In the genomic region with DNA sequence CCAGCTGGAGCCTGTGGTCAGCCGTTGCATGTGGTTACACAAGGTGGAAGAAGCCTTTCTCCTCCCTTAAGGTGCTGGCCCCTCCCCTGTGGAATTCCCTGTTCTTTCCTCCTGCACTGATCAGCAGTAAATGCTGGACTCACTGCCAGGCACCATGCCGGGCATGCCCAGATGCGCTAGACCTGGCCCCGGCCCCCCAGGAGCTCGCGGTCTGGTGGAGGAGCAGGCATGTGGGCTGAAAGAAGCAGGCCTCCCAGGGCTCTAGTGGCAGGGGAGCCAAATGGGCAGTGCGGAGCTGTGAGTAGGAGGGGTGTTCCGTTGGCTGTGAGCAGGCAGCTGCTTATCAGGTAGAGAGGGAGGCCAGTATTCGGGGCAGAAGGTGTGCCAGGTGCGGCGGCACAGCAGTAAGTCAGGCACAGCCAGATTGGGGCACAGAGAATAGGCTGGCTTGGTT, we compare ENCODE assay signal across 10 cellular contexts. TPM values are rescaled to one million over a fixed set of nuclear protein-coding genes. Genes with fewer than 3 reads are reported as not detected.
A peak's percentile ranks its signal among the peaks of the same experiment; 100 is the strongest.
DNase-seq lines count a peak whose midpoint lies in the region; ATAC-seq, FAIRE-seq and TF ChIP-seq lines count a peak whose summit lies in the region.
"Had no signal": no experiment of that assay in that cellular context is flagged by ENCODE, and none has a peak within 500 bp of the region (broad histone marks: within the 10 kb centered on the region; RNA-seq: fewer than 3 reads in every experiment).

No MANE protein-coding gene starts in this region.

- no peak for TF ChIP-seq EP300 in sigmoid colon (IDR thresholded peaks at IDR 0.05)

- H3K27ac ChIP-seq in right cardiac atrium (ENCODE audit: low read length) (no peak overlapping the region), temporal lobe (ENCODE audit: low read depth, low read length) (peak overlapping the region; percentile 19), sigmoid colon (no peak overlapping the region), testis (no peak overlapping the region)
- H3K27ac ChIP-seq: WERI-Rb-1 had no signal

- peaks cover 4% of the 10 kb centered on the region for H3K4me1 ChIP-seq in right cardiac atrium (ENCODE audit: control insufficient read depth, insufficient read depth, low read length)
- peaks cover 0 to 32% (median 23%) of the 10 kb centered on the region in 4 donors for H3K4me1 ChIP-seq in sigmoid colon
- peaks cover 17% of the 10 kb centered on the region for H3K4me1 ChIP-seq in testis

- H3K4me1 Mint-ChIP-seq in activated T-cell treated with anti-CD3 and anti-CD28 coated beads, Interleukin-2, amount 50 U/mL, for 72 hours (ENCODE audit: low read depth), result peaks cover 68% of the 10 kb centered on the region

- H3K9me3 ChIP-seq in right cardiac atrium (ENCODE audit: control insufficient read depth, low read length) (no peaks in the 10 kb centered on the region), sigmoid colon (no peaks in the 10 kb centered on the region), testis (no peaks in the 10 kb centered on the region)

- WGBS in right cardiac atrium, result 75% methylated on average over 11 of the region's 11 CpGs
- 58 to 84% methylated on average over 11 of the region's 11 CpGs for WGBS in sigmoid colon, 2 donors
- 80% methylated on average over 3 to 11 of the region's 11 CpGs for WGBS in testis, 2 donors

- no peak for DNase-seq in activated T-cell treated with anti-CD3 and anti-CD28 coated beads, Interleukin-2, amount 50 U/mL, for 72 hours
- DNase-seq in activated T-cell treated with anti-CD3 and anti-CD28 coated beads, Interleukin-2, amount 50 U/mL, for 1 hour, result no peak
- DNase-seq in RCC 7860 (ENCODE audit: low spot score) (peak; percentile 79), right cardiac atrium (peak in 2 of 3 donors; percentile 17 to 49), sigmoid colon (no peak), testis (no peak)
- DNase-seq: foreskin melanocyte, WERI-Rb-1 had no signal

- no peak for TF ChIP-seq CTCF in sigmoid colon (IDR thresholded peaks at IDR 0.05)
- no peak for TF ChIP-seq CTCF in testis (IDR thresholded peaks at IDR 0.05)

- H3K27me3 ChIP-seq in right cardiac atrium (ENCODE audit: control insufficient read depth, insufficient read depth), result no peaks in the 10 kb centered on the region
- H3K27me3 ChIP-seq in sigmoid colon, result no peaks in the 10 kb centered on the region
- H3K27me3 ChIP-seq in testis, result no peaks in the 10 kb centered on the region

- ATAC-seq in activated T-cell treated with anti-CD3 and anti-CD28 coated beads, Interleukin-2, amount 50 U/mL, for 72 hours (replicated peaks in 1 of 2), result no peak
- no peak for ATAC-seq in right cardiac atrium
- ATAC-seq in HG03521 (IDR thresholded peaks at IDR 0.05; ENCODE audit: unreplicated experiment), result no peak

- H3K4me3 ChIP-seq in right cardiac atrium (ENCODE audit: low read length), result no peak overlapping the region
- H3K4me3 ChIP-seq in sigmoid colon, result no peak overlapping the region
- no peak overlapping the region for H3K4me3 ChIP-seq in testis

- H3K36me3 ChIP-seq in sigmoid colon, result no peaks in the 10 kb centered on the region
- no peaks in the 10 kb centered on the region for H3K36me3 ChIP-seq in testis (ENCODE audit: low read depth, missing control alignments)

- TF ChIP-seq POLR2A in sigmoid colon (IDR thresholded peaks at IDR 0.05) (no peak), testis (IDR thresholded peaks at IDR 0.05) (no peak)

- no peaks in the 10 kb centered on the region for H3K9me3 Mint-ChIP-seq in activated T-cell treated with anti-CD3 and anti-CD28 coated beads, Interleukin-2, amount 50 U/mL, for 72 hours

- H3K4me3 Mint-ChIP-seq in activated T-cell treated with anti-CD3 and anti-CD28 coated beads, Interleukin-2, amount 50 U/mL, for 72 hours, result no peak overlapping the region

- H3K36me3 Mint-ChIP-seq in activated T-cell treated with anti-CD3 and anti-CD28 coated beads, Interleukin-2, amount 50 U/mL, for 72 hours (ENCODE audit: insufficient read depth in 2 of 2), result no peaks in the 10 kb centered on the region

- peak overlapping the region; percentile 21 for H3K27ac Mint-ChIP-seq in activated T-cell treated with anti-CD3 and anti-CD28 coated beads, Interleukin-2, amount 50 U/mL, for 72 hours

- H3K27me3 Mint-ChIP-seq in activated T-cell treated with anti-CD3 and anti-CD28 coated beads, Interleukin-2, amount 50 U/mL, for 72 hours (ENCODE audit: low read depth), result no peaks in the 10 kb centered on the region

- intact Hi-C loops in right cardiac atrium (cut with DNase I), result no loop called here
- intact Hi-C loops in sigmoid colon (cut with DNase I), result no loop called here
- intact Hi-C loops in testis (cut with DNase I; ENCODE audit: low total_unique reads), result no loop called here

- FAIRE-seq in RCC 7860 (lab: Jason Lieb, UNC), result no peak

RNA-seq across cellular contexts. Expression of gene DGKZ, which starts 10.2 kb away (rescaled TPM):
- 10 to 100 TPM; 84.2 to 94.0 TPM for total RNA-seq in activated T-cell treated with anti-CD3 and anti-CD28 coated beads, Interleukin-2, amount 50 U/mL, for 72 hours
- 100 to 1,000 TPM in 2 of 4 donors, 10 to 100 TPM in 2; 75.8 to 108 (median 100) TPM for total RNA-seq in right cardiac atrium
- 87.5 TPM for polyA plus RNA-seq in right cardiac atrium
- total RNA-seq in temporal lobe, result 33.7 TPM
- total RNA-seq in sigmoid colon, result 10 to 100 TPM; 22.5 to 76.7 (median 34.2) TPM
- 10 to 100 TPM; 16.6 to 71.9 (median 19.2) TPM for polyA plus RNA-seq in sigmoid colon
- 100 to 1,000 TPM in 1 of 2 donors, 10 to 100 TPM in 1; 67.2 to 104 TPM for total RNA-seq in testis
- 33.8 TPM for polyA plus RNA-seq in testis (ENCODE audit: insufficient read depth, low read depth, low replicate concordance)

RNA-seq across cellular contexts. Expression of gene MDK, which starts 24.0 kb away (rescaled TPM):
- total RNA-seq in activated T-cell treated with anti-CD3 and anti-CD28 coated beads, Interleukin-2, amount 50 U/mL, for 72 hours, result 10 to 100 TPM; 11.9 to 12.8 TPM
- total RNA-seq in right cardiac atrium, result 10 to 100 TPM in 3 of 4 donors, 1 to 10 TPM in 1; 9.9 to 18.8 (median 11.9) TPM
- polyA plus RNA-seq in right cardiac atrium, result 10.1 TPM
- total RNA-seq in temporal lobe, result 38.1 TPM
- 10 to 100 TPM; 10.7 to 49.9 (median 33.0) TPM for total RNA-seq in sigmoid colon
- polyA plus RNA-seq in sigmoid colon, result 100 to 1,000 TPM; 101 to 403 (median 169) TPM
- 10 to 100 TPM; 14.4 to 14.5 TPM for total RNA-seq in testis
- polyA plus RNA-seq in testis (ENCODE audit: insufficient read depth, low read depth, low replicate concordance), result 51.5 TPM

RNA-seq across cellular contexts. Expression of gene CHRM4, which starts 34.1 kb away (rescaled TPM):
- total RNA-seq in activated T-cell treated with anti-CD3 and anti-CD28 coated beads, Interleukin-2, amount 50 U/mL, for 72 hours, result under 1 TPM; 0.26 to 0.63 TPM
- total RNA-seq in right cardiac atrium, result under 1 TPM in 2 of 4 donors, not detected in 2; 0.14 to 0.53 TPM
- 0.20 TPM for polyA plus RNA-seq in right cardiac atrium
- total RNA-seq in temporal lobe, result 1.2 TPM
- 1 to 10 TPM in 2 of 4 donors, under 1 TPM in 2; 0.55 to 5.3 (median 2.3) TPM for total RNA-seq in sigmoid colon
- 1 to 10 TPM in 2 of 3 donors, not detected in 1; 2.3 to 5.4 TPM for polyA plus RNA-seq in sigmoid colon
- total RNA-seq in testis, result 10 to 100 TPM in 1 of 2 donors, 1 to 10 TPM in 1; 7.2 to 19.5 TPM
- 13.5 TPM for polyA plus RNA-seq in testis (ENCODE audit: insufficient read depth, low read depth, low replicate concordance)

Comparison
In these comparisons a context has a peak if more than half of its experiments do, and no peak if none do; other contexts are left out.
1. DNase-seq: peak in RCC 7860 (single experiment) and right cardiac atrium (2 of 3); none in activated T-cell treated with anti-CD3 and anti-CD28 coated beads, Interleukin-2, amount 50 U/mL, for 72 hours (0 of 2), activated T-cell treated with anti-CD3 and anti-CD28 coated beads, Interleukin-2, amount 50 U/mL, for 1 hour (single experiment), sigmoid colon (single experiment) and testis (single experiment).